In genomic region chr10:60304832-60305231, GRCh38 we compare ENCODE assay signal across 29 cellular contexts.
A peak's percentile ranks its signal among the peaks of the same experiment; 100 is the strongest.
DNase-seq lines count a peak whose midpoint lies in the region; ATAC-seq and TF ChIP-seq lines count a peak whose summit lies in the region.
"Had no signal": no experiment of that assay in that cellular context is flagged by ENCODE, and none has a peak within 500 bp of the region (broad histone marks: within the 10 kb centered on the region; RNA-seq: fewer than 3 reads in every experiment).

No MANE protein-coding gene starts in this region.

- peaks cover 14% of the 10 kb centered on the region for H3K4me1 ChIP-seq in left ventricle myocardium inferior
- H3K4me1 ChIP-seq: A549, foreskin keratinocyte, Peyer's patch had no signal

- H3K9me3 Mint-ChIP-seq in chondrocyte (ENCODE audit: low read depth) (peaks cover 3% of the 10 kb centered on the region), nephron (no peaks in the 10 kb centered on the region)
- H3K9me3 Mint-ChIP-seq in activated naive CD8-positive, alpha-beta T cell treated with anti-CD3 and anti-CD28 coated beads for 36 hours = no peaks in the 10 kb centered on the region
- H3K9me3 Mint-ChIP-seq: activated naive CD4-positive, alpha-beta T cell treated with anti-CD3 and anti-CD28 coated beads, Interleukin-2, amount 10 ng/mL, durations not matched to agents 7 days and 5 days; immature natural killer cell had no signal

- TF ChIP-seq CTCF in left ventricle myocardium inferior (IDR thresholded peaks at IDR 0.05; ENCODE audit: borderline replicate concordance) (no peak), chondrocyte (IDR thresholded peaks at IDR 0.05) (no peak), nephron (IDR thresholded peaks at IDR 0.05; ENCODE audit: unreplicated experiment in 3 of 3) (no peak)

- peaks cover 10% of the 10 kb centered on the region for H3K9me3 ChIP-seq in left ventricle myocardium inferior (replicated peaks)
- H3K9me3 ChIP-seq: A549, Peyer's patch had no signal

- H3K36me3 ChIP-seq in left ventricle myocardium inferior = no peaks in the 10 kb centered on the region
- H3K36me3 ChIP-seq: Peyer's patch had no signal

- H3K4me3 Mint-ChIP-seq in chondrocyte (ENCODE audit: unreplicated experiment) (peak overlapping the region; percentile 0), nephron (no peak overlapping the region)
- no peak overlapping the region for H3K4me3 Mint-ChIP-seq in activated naive CD8-positive, alpha-beta T cell treated with anti-CD3 and anti-CD28 coated beads for 36 hours
- H3K4me3 Mint-ChIP-seq: activated naive CD4-positive, alpha-beta T cell treated with anti-CD3 and anti-CD28 coated beads, Interleukin-2, amount 10 ng/mL, durations not matched to agents 7 days and 5 days; B cell; immature natural killer cell; nephron progenitor cell; T-helper 17 cell had no signal

- H3K4me1 Mint-ChIP-seq in chondrocyte (ENCODE audit: low read depth) = peaks cover 29% of the 10 kb centered on the region
- peaks cover 3% of the 10 kb centered on the region for H3K4me1 Mint-ChIP-seq in nephron
- H3K4me1 Mint-ChIP-seq in activated naive CD8-positive, alpha-beta T cell treated with anti-CD3 and anti-CD28 coated beads for 36 hours = no peaks in the 10 kb centered on the region
- H3K4me1 Mint-ChIP-seq: activated naive CD4-positive, alpha-beta T cell treated with anti-CD3 and anti-CD28 coated beads, Interleukin-2, amount 10 ng/mL, durations not matched to agents 7 days and 5 days; B cell; immature natural killer cell had no signal

- no peak overlapping the region for H3K4me3 ChIP-seq in left ventricle myocardium inferior
- H3K4me3 ChIP-seq: A549, dorsolateral prefrontal cortex, Peyer's patch had no signal

- DNase-seq in left ventricle myocardium inferior = no peak
- no peak for DNase-seq in Right ventricle myocardium superior
- no peak for DNase-seq in chondrocyte (ENCODE audit: low spot score)
- no peak for DNase-seq in activated naive CD8-positive, alpha-beta T cell treated with anti-CD3 and anti-CD28 coated beads for 36 hours
- no peak for DNase-seq in COLO668 (lab: John Stamatoyannopoulos, UW; ENCODE audit: unreplicated experiment)
- no peak for DNase-seq in NCI-H1417 treated with DMSO at 0.1 percent for 48 hours (lab: John Stamatoyannopoulos, UW)
- DNase-seq: activated CD4-positive, alpha-beta T cell treated with anti-CD3 and anti-CD28 coated beads for 48 hours; activated naive CD4-positive, alpha-beta T cell treated with anti-CD3 and anti-CD28 coated beads, Interleukin-2, amount 10 ng/mL, durations not matched to agents 7 days and 5 days; activated T-cell treated with anti-CD3 and anti-CD28 coated beads, Interleukin-2, amount 50 U/mL, for 48 hours; anterior cingulate cortex; central memory CD4-positive, alpha-beta T cell; DMS79 treated with DMSO at 0.1 percent for 48 hours; dorsolateral prefrontal cortex; foreskin keratinocyte; hippocampal formation; immature natural killer cell; midbrain; NCI-H146; NCI-H524 treated with DMSO at 0.1 percent for 48 hours; nephron progenitor cell; Peyer's patch; T-helper 17 cell; trophoblast cell had no signal

- H3K27ac Mint-ChIP-seq in chondrocyte (ENCODE audit: unreplicated experiment) (peak overlapping the region; percentile 62), nephron (peak overlapping the region in 2 of 3 experiments; percentile 8 to 13)
- H3K27ac Mint-ChIP-seq in activated naive CD8-positive, alpha-beta T cell treated with anti-CD3 and anti-CD28 coated beads for 36 hours = no peak overlapping the region
- H3K27ac Mint-ChIP-seq: activated naive CD4-positive, alpha-beta T cell treated with anti-CD3 and anti-CD28 coated beads, Interleukin-2, amount 10 ng/mL, durations not matched to agents 7 days and 5 days; B cell; immature natural killer cell; nephron progenitor cell had no signal

- peak overlapping the region; percentile 59 for H3K27ac ChIP-seq in left ventricle myocardium inferior (replicated peaks)
- H3K27ac ChIP-seq: A549, epithelial cell of prostate, foreskin keratinocyte, KMS-11, Peyer's patch had no signal

- ATAC-seq in Right ventricle myocardium superior (ENCODE audit: poor library complexity) (no peak), HG03045 (IDR thresholded peaks at IDR 0.05; ENCODE audit: unreplicated experiment) (no peak)
- ATAC-seq: A549, foreskin keratinocyte, T-helper 17 cell had no signal

- intact Hi-C loops in left ventricle myocardium inferior (cut with micrococcal nuclease) = no loop called here
- intact Hi-C loops in Right ventricle myocardium superior (cut with DNase I) = no loop called here

- H3K36me3 Mint-ChIP-seq in chondrocyte (ENCODE audit: low read depth) = no peaks in the 10 kb centered on the region
- no peaks in the 10 kb centered on the region for H3K36me3 Mint-ChIP-seq in nephron (ENCODE audit: low read depth)
- no peaks in the 10 kb centered on the region for H3K36me3 Mint-ChIP-seq in activated naive CD8-positive, alpha-beta T cell treated with anti-CD3 and anti-CD28 coated beads for 36 hours
- H3K36me3 Mint-ChIP-seq: activated naive CD4-positive, alpha-beta T cell treated with anti-CD3 and anti-CD28 coated beads, Interleukin-2, amount 10 ng/mL, durations not matched to agents 7 days and 5 days; immature natural killer cell had no signal

- no peaks in the 10 kb centered on the region for H3K27me3 Mint-ChIP-seq in chondrocyte (ENCODE audit: low read depth)
- no peaks in the 10 kb centered on the region for H3K27me3 Mint-ChIP-seq in nephron (ENCODE audit: low read depth)
- H3K27me3 Mint-ChIP-seq in activated naive CD8-positive, alpha-beta T cell treated with anti-CD3 and anti-CD28 coated beads for 36 hours = no peaks in the 10 kb centered on the region
- H3K27me3 Mint-ChIP-seq: activated naive CD4-positive, alpha-beta T cell treated with anti-CD3 and anti-CD28 coated beads, Interleukin-2, amount 10 ng/mL, durations not matched to agents 7 days and 5 days; B cell; T-helper 17 cell had no signal

- H3K27me3 ChIP-seq in left ventricle myocardium inferior (ENCODE audit: low read depth) = no peaks in the 10 kb centered on the region
- H3K27me3 ChIP-seq: dorsolateral prefrontal cortex, foreskin keratinocyte, Peyer's patch had no signal
